ENCODE assay signal across 8 cellular contexts in genomic region chr15:77996776-77997175, GRCh38.
DNase-seq lines count a peak whose midpoint lies in the region; ATAC-seq, FAIRE-seq and TF ChIP-seq lines count a peak whose summit lies in the region.
"Not testable (repeated sequence)": the region's sequence is repeated elsewhere in the genome, so short reads cannot be mapped to it uniquely, and the experiment has no call there.

No MANE protein-coding gene starts in this region.

- POLR2A ChIA-PET in MCF 10A (lab: Yijun Ruan, JAX), result interaction anchor here (1.1 to 4.5 kb wide), 2 partner anchors 11 to 71 kb away, joined by 4 to 41 read pairs; no protein-coding TSS in a partner anchor

- DNase-seq in SJCRH30; MCF 10A (ENCODE audit: unreplicated experiment); omental fat pad (ENCODE audit: low spot score); uterus: not testable (repeated sequence)
- peak; percentile 21 for DNase-seq in fibroblast of mammary gland (ENCODE audit: low read depth)
- DNase-seq in kidney, result peak; percentile 73
- DNase-seq in sigmoid colon, result peak; percentile 66

- not testable (repeated sequence) for TF ChIP-seq EP300 in sigmoid colon (IDR thresholded peaks at IDR 0.05)

- peak; percentile 52 for ATAC-seq in omental fat pad (ENCODE audit: low FRiP score)

- not testable (repeated sequence) for H3K9ac ChIP-seq in BLaER1; kidney (ENCODE audit: low read length in 2 of 2)

- peaks cover 16% of the 10 kb centered on the region for H3K4me1 Mint-ChIP-seq in MCF 10A (ENCODE audit: insufficient read depth, unreplicated experiment)

- TF ChIP-seq CTCF in MCF 10A (IDR thresholded peaks at IDR 0.05; ENCODE audit: unreplicated experiment); fibroblast of mammary gland (conservative IDR thresholded peaks at IDR 0.05; ENCODE audit: control insufficient read depth, insufficient read depth, low read depth, low read length); kidney (IDR thresholded peaks at IDR 0.05; ENCODE audit: borderline replicate concordance, extremely low read depth, insufficient read depth); omental fat pad (IDR thresholded peaks at IDR 0.05); sigmoid colon (IDR thresholded peaks at IDR 0.05); uterus (IDR thresholded peaks at IDR 0.05): not testable (repeated sequence)

- TF ChIP-seq POLR2A in sigmoid colon (IDR thresholded peaks at IDR 0.05); uterus (IDR thresholded peaks at IDR 0.05): not testable (repeated sequence)

- H3K27me3 Mint-ChIP-seq in MCF 10A (ENCODE audit: insufficient read depth, unreplicated experiment), result not testable (repeated sequence)

- intact Hi-C loops in MCF 10A (cut with micrococcal nuclease); kidney (cut with DNase I); sigmoid colon (cut with DNase I); uterus (cut with DNase I; ENCODE audit: low total_unique reads): not testable (repeated sequence)

- not testable (repeated sequence) for H3K27ac ChIP-seq in BLaER1; kidney (ENCODE audit: low read depth in 2 of 2, low read length in 2 of 2)
- peak overlapping the region; percentile 97 for H3K27ac ChIP-seq in SJCRH30
- peak overlapping the region in 3 of 4 donors; percentile 2 to 58 (median 50) for H3K27ac ChIP-seq in sigmoid colon
- H3K27ac ChIP-seq in uterus, result peak overlapping the region; percentile 28 to 39

- 87 to 91% methylated on average over 4 of the region's 4 CpGs for WGBS in sigmoid colon, 2 donors

- FAIRE-seq in kidney (lab: Jason Lieb, UNC), result not testable (repeated sequence)

- CTCF ChIA-PET in MCF 10A (lab: Yijun Ruan, JAX), result interaction anchor here (0.6 to 2.0 kb wide), 3 partner anchors 26 to 112 kb away, joined by 3 to 9 read pairs (median 3); no protein-coding TSS in a partner anchor

- H3K4me3 ChIP-seq in BLaER1; SJCRH30; fibroblast of mammary gland (ENCODE audit: control insufficient read depth, low read depth, low read length); kidney (ENCODE audit: low read length in 2 of 2); sigmoid colon; uterus: not testable (repeated sequence)

- H3K27me3 ChIP-seq in BLaER1, SJCRH30, sigmoid colon, uterus: not testable (repeated sequence)

- H3K4me1 ChIP-seq in BLaER1, result peaks cover 63% of the 10 kb centered on the region
- peaks cover 48% of the 10 kb centered on the region for H3K4me1 ChIP-seq in SJCRH30
- peaks cover 4 to 21% of the 10 kb centered on the region in 2 donors for H3K4me1 ChIP-seq in kidney (ENCODE audit: control insufficient read depth in 1 of 2, insufficient read depth in 1 of 2, low read depth in 1 of 2, low read length in 2 of 2)
- peaks cover 0 to 43% (median 35%) of the 10 kb centered on the region in 4 donors for H3K4me1 ChIP-seq in sigmoid colon
- H3K4me1 ChIP-seq in uterus, result peaks cover 0 to 12% of the 10 kb centered on the region in 2 donors

- not testable (repeated sequence) for H3K4me3 Mint-ChIP-seq in MCF 10A (ENCODE audit: unreplicated experiment)

- not testable (repeated sequence) for H3K27ac Mint-ChIP-seq in MCF 10A (ENCODE audit: low read depth, unreplicated experiment)

- BruUV-seq in MCF 10A (replicated peaks; lab: Mats Ljungman, UMichigan), result TSS peak; percentile 37

- H3K36me3 Mint-ChIP-seq in MCF 10A (ENCODE audit: insufficient read depth, unreplicated experiment), result peaks cover 44% of the 10 kb centered on the region

- H4K20me1 ChIP-seq in BLaER1, result peaks cover 13% of the 10 kb centered on the region; the same call in 1 of the 2 replicates

- H3K9me3 ChIP-seq in BLaER1; SJCRH30 (replicated peaks); kidney (ENCODE audit: control insufficient read depth in 1 of 2, low read length in 2 of 2); sigmoid colon; uterus: not testable (repeated sequence)

- not testable (repeated sequence) for H3K9me3 Mint-ChIP-seq in MCF 10A (ENCODE audit: unreplicated experiment)

- H3K36me3 ChIP-seq in BLaER1, result peaks cover 46% of the 10 kb centered on the region
- peaks cover 10% of the 10 kb centered on the region for H3K36me3 ChIP-seq in SJCRH30
- peaks cover 5 to 19% of the 10 kb centered on the region in 2 donors for H3K36me3 ChIP-seq in kidney (ENCODE audit: control insufficient read depth in 1 of 2, insufficient read depth in 2 of 2, low read length in 2 of 2)
- H3K36me3 ChIP-seq in sigmoid colon, result peaks cover 8 to 33% (median 11%) of the 10 kb centered on the region in 4 donors
- H3K36me3 ChIP-seq in uterus, result not testable (repeated sequence)

- H3K4me2 ChIP-seq in BLaER1, result 0 out of 2 replicates have a peak overlapping the region, but pooled peaks have one; percentile 48
